In the genomic region with DNA sequence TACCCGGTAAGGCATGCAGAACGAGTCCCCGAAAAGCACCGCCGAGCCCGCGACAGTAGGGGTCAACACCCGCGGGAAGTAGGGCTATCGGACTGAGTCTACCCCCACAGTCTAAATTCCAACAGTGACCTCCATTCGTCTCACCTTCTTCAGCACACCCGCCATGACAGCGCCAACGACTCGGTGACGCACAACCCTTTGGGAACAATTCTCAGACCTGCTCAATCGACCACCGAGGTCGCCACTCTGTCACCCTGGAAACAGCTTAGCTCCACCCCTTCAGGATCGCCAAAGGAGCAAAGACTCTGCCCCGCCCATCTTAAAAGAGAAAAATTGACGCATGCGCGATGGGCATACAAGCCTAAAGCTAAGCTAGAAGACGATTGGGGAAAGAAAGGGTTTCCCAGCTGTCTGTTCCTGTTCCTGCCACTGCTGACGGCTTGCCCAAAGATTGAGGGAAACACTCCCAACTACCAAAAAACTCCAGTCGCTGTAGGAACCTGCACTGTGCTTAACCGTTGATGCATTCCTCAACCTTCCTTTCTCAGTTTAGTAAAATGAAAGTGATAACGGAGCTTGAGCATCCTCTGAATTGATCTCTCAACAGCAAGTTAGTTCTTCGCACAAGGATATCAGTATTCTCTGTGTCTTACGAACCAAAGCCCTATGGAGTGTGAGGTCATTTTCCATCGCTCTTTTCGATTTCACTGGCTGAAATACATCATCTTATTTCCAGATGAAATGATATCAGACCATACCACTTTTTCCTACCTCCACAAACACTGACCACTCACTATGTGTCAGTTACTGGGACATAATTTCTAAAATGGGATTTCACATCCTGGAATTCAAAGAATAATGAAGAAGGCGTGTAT, we compare ENCODE assay signal across 8 cellular contexts. TPM values are rescaled to one million over a fixed set of nuclear protein-coding genes. Genes with fewer than 3 reads are reported as not detected.
DNase-seq lines count a peak whose midpoint lies in the region; ATAC-seq, FAIRE-seq and TF ChIP-seq lines count a peak whose summit lies in the region.

TSS of gene NDUFA5 (minus strand) at position 188 of the 875 bp plus-strand sequence. CDS start at position 165, 23 bp downstream.

- peak within 1 kb of the TSS; percentile 96 for H3K27ac ChIP-seq in cardiac muscle cell
- H3K27ac ChIP-seq in parathyroid adenoma = peak within 1 kb of the TSS; percentile 91
- peak within 1 kb of the TSS; percentile 86 to 91 (median 88) for H3K27ac ChIP-seq in tibial nerve

- peak; percentile 79 to 91 for TF ChIP-seq EP300 in tibial nerve (IDR thresholded peaks at IDR 0.05)

- no peaks in the 10 kb centered on the region for H3K9me3 ChIP-seq in adipocyte (ENCODE audit: control insufficient read depth, low read length)
- no peaks in the 10 kb centered on the region for H3K9me3 ChIP-seq in cardiac muscle cell (ENCODE audit: low read depth)
- H3K9me3 ChIP-seq in parathyroid adenoma (ENCODE audit: control insufficient read depth, low read length) = no peaks in the 10 kb centered on the region
- no peaks in the 10 kb centered on the region for H3K9me3 ChIP-seq in tibial nerve

- no peaks in the 10 kb centered on the region for H3K27me3 ChIP-seq in adipocyte (replicated peaks; ENCODE audit: control insufficient read depth, insufficient read depth, low read length)
- no peaks in the 10 kb centered on the region for H3K27me3 ChIP-seq in cardiac muscle cell
- H3K27me3 ChIP-seq in parathyroid adenoma (ENCODE audit: control insufficient read depth, insufficient read depth, low read length) = no peaks in the 10 kb centered on the region
- H3K27me3 ChIP-seq in tibial nerve = no peaks in the 10 kb centered on the region

- H2AFZ ChIP-seq in parathyroid adenoma = peak within 1 kb of the TSS; percentile 96

- 2 to 4% methylated on average over 33 to 34 of the region's 34 CpGs for WGBS in tibial nerve, 2 donors

- H3K9ac ChIP-seq in adipocyte (ENCODE audit: low read length) = peak within 1 kb of the TSS; percentile 92
- H3K9ac ChIP-seq in parathyroid adenoma = peak within 1 kb of the TSS; percentile 44

- peak; percentile 97 for FAIRE-seq in GM12892 (lab: Jason Lieb, UNC)

- DNase-seq in GM12892 (ENCODE audit: insufficient read length) (peak; percentile 30), NCI-H1436 (lab: John Stamatoyannopoulos, UW) (peak; percentile 99), SW480 (ENCODE audit: low spot score) (peak; percentile 98), adipocyte (ENCODE audit: low read depth) (peak; percentile 100), cardiac muscle cell (ENCODE audit: low read depth in 1 of 2, low spot score in 1 of 2) (peak; percentile 99 to 100), tibial nerve (ENCODE audit: low spot score in 2 of 2) (peak; percentile 95 to 99)

- TF ChIP-seq POLR2A in GM12892 (IDR thresholded peaks at IDR 0.05; ENCODE audit: low read depth, low read length) (peak; percentile 76), tibial nerve (IDR thresholded peaks at IDR 0.05) (peak; percentile 55 to 78)

- peak within 1 kb of the TSS; percentile 82 for H3K4me2 ChIP-seq in parathyroid adenoma (ENCODE audit: low read length)

- TF ChIP-seq CTCF in cardiac muscle cell (IDR thresholded peaks at IDR 0.05; ENCODE audit: low read depth, low read length) (no peak), parathyroid adenoma (IDR thresholded peaks at IDR 0.05) (no peak), tibial nerve (IDR thresholded peaks at IDR 0.05) (peak in 1 of 5 experiments; percentile 10)

- H3K4me1 ChIP-seq in adipocyte (ENCODE audit: control insufficient read depth, insufficient read depth, low read length) (peaks cover 8% of the 10 kb centered on the region), cardiac muscle cell (ENCODE audit: low read depth) (peaks cover 11% of the 10 kb centered on the region), parathyroid adenoma (peaks cover 17% of the 10 kb centered on the region), tibial nerve (peaks cover 0 to 47% (median 22%) of the 10 kb centered on the region in 4 donors)

- H3K4me3 ChIP-seq in adipocyte (ENCODE audit: low read length) = peak within 1 kb of the TSS; percentile 94
- peak within 1 kb of the TSS; percentile 93 for H3K4me3 ChIP-seq in cardiac muscle cell
- peak within 1 kb of the TSS; percentile 92 for H3K4me3 ChIP-seq in parathyroid adenoma (ENCODE audit: low read depth, low read length)
- H3K4me3 ChIP-seq in tibial nerve = peak within 1 kb of the TSS; percentile 65 to 96 (median 80)

- H3K79me2 ChIP-seq in parathyroid adenoma = peaks cover 22% of the 10 kb centered on the region

- peak; percentile 94 for ATAC-seq in HG02840 (IDR thresholded peaks at IDR 0.05; ENCODE audit: low FRiP score, unreplicated experiment)

- peaks cover under 1% of the 10 kb centered on the region for H3K36me3 ChIP-seq in adipocyte (ENCODE audit: control insufficient read depth, insufficient read depth, low read length, severe bottlenecking)
- H3K36me3 ChIP-seq in cardiac muscle cell = peaks cover 6% of the 10 kb centered on the region
- H3K36me3 ChIP-seq in parathyroid adenoma (ENCODE audit: control insufficient read depth, insufficient read depth, low read length) = no peaks in the 10 kb centered on the region
- peaks cover 0 to 7% (median 4%) of the 10 kb centered on the region in 3 donors for H3K36me3 ChIP-seq in tibial nerve

RNA-seq across cellular contexts. Expression of gene NDUFA5, which starts in this region (rescaled TPM):
- 71.0 TPM for polyA plus RNA-seq in GM12892 (2012; ENCODE audit: missing spikeins)
- total RNA-seq in cardiac muscle cell (63.9 and 64.0 TPM in 2 replicates), tibial nerve (10 to 100 TPM; 22.5 to 56.6 (median 33.5) TPM)
- polyA plus RNA-seq in cardiac muscle cell = 216 and 217 TPM in 2 replicates

Comparison
In these comparisons a context has a peak if more than half of its experiments do, and no peak if none do; other contexts are left out.
1. Peak in every context shown above with its lines: DNase-seq, ATAC-seq, H3K4me3 ChIP-seq and H3K27ac ChIP-seq.
2. DNase-seq: peak in every context shown above with its lines; median percentile 100 in adipocyte; 100 in cardiac muscle cell; 99 in NCI-H1436; 98 in SW480; 97 in tibial nerve; 30 in GM12892.